8 cellular contexts compared by ENCODE assay signal in the genomic region with DNA sequence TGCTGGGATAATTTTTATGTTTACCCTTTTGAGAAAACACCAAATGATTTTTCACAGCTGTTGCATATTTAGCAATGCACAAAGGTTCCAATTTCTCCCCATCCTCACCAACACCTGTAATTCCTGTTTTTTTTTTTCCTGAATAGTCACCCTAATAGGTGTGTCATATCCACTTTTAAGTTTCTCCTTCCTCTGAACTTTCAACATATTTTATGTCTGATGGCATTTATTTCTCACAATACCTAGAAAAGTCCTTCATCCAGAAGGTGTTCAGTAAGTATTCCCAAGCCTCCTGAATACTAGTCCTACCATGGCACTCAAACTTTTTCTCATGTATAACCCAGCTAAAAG. TPM values are rescaled to one million over a fixed set of nuclear protein-coding genes. Genes with fewer than 3 reads are reported as not detected.
DNase-seq lines count a peak whose midpoint lies in the region; ATAC-seq, FAIRE-seq and TF ChIP-seq lines count a peak whose summit lies in the region.

No MANE protein-coding gene starts in this region.

- no peak for TF ChIP-seq CTCF in keratinocyte (optimal IDR thresholded peaks at IDR 0.05 in 1 of 3, IDR thresholded peaks at IDR 0.05 in 1 of 3, conservative IDR thresholded peaks at IDR 0.05 in 1 of 3; ENCODE audit: extremely low read depth in 1 of 3, insufficient read depth in 2 of 3, low read length in 3 of 3)
- no peak for TF ChIP-seq CTCF in suprapubic skin (IDR thresholded peaks at IDR 0.05)

- H3K9me1 ChIP-seq in keratinocyte (ENCODE audit: control insufficient read depth, extremely low read depth, insufficient read depth, low read length): no peaks in the 10 kb centered on the region

- peaks cover 23% of the 10 kb centered on the region for H4K20me1 ChIP-seq in keratinocyte (ENCODE audit: control insufficient read depth, extremely low read depth, insufficient read depth, low read length)

- H3K9me3 ChIP-seq in keratinocyte (ENCODE audit: control insufficient read depth, low read depth, low read length) (no peaks in the 10 kb centered on the region), suprapubic skin (no peaks in the 10 kb centered on the region)

- H3K36me3 ChIP-seq in keratinocyte (ENCODE audit: control insufficient read depth in 2 of 2, extremely low read depth in 1 of 2, insufficient read depth in 2 of 2, low read length in 2 of 2) (peaks cover 20 to 41% of the 10 kb centered on the region in 2 experiments), suprapubic skin (peaks cover 44% of the 10 kb centered on the region)

- peaks cover 55% of the 10 kb centered on the region for H3K79me2 ChIP-seq in keratinocyte (ENCODE audit: control insufficient read depth, insufficient read depth, low read length)

- H3K9me3 Mint-ChIP-seq in activated CD4-positive, alpha-beta T cell treated with anti-CD3 and anti-CD28 coated beads for 36 hours (ENCODE audit: low read depth): no peaks in the 10 kb centered on the region
- H3K9me3 Mint-ChIP-seq in activated naive CD8-positive, alpha-beta T cell treated with anti-CD3 and anti-CD28 coated beads, Interleukin-2, amount 10 ng/mL, durations not matched to agents 7 days and 5 days: no peaks in the 10 kb centered on the region

- peaks cover 45% of the 10 kb centered on the region for H3K4me1 Mint-ChIP-seq in activated CD4-positive, alpha-beta T cell treated with anti-CD3 and anti-CD28 coated beads for 36 hours
- H3K4me1 Mint-ChIP-seq in activated naive CD8-positive, alpha-beta T cell treated with anti-CD3 and anti-CD28 coated beads, Interleukin-2, amount 10 ng/mL, durations not matched to agents 7 days and 5 days: peaks cover 22% of the 10 kb centered on the region

- no peak overlapping the region for H2AFZ ChIP-seq in keratinocyte (ENCODE audit: control insufficient read depth, low read length)

- peak overlapping the region; percentile 73 to 96 (median 93) for H3K4me3 ChIP-seq in keratinocyte (ENCODE audit: control insufficient read depth in 2 of 3, extremely low read depth in 1 of 3, insufficient read depth in 2 of 3, low read depth in 1 of 3, low read length in 3 of 3)
- peak overlapping the region; percentile 64 for H3K4me3 ChIP-seq in suprapubic skin

- no peak for DNase-seq in activated CD4-positive, alpha-beta T cell treated with anti-CD3 and anti-CD28 coated beads for 36 hours
- DNase-seq in activated CD4-positive, alpha-beta T cell treated with anti-CD3 and anti-CD28 coated beads for 48 hours: no peak
- DNase-seq in activated naive CD8-positive, alpha-beta T cell treated with anti-CD3 and anti-CD28 coated beads, Interleukin-2, amount 10 ng/mL, durations not matched to agents 7 days and 5 days: no peak
- DNase-seq in keratinocyte (ENCODE audit: low read depth, low spot score) (no peak), suprapubic skin (ENCODE audit: low spot score in 2 of 2) (no peak), NOMO-1 treated with dmso at 0.1 percent for 144 hours (lab: John Stamatoyannopoulos, UW; ENCODE audit: unreplicated experiment) (no peak), COLO668 (lab: John Stamatoyannopoulos, UW; ENCODE audit: unreplicated experiment) (no peak)

- H3K27me3 Mint-ChIP-seq in activated CD4-positive, alpha-beta T cell treated with anti-CD3 and anti-CD28 coated beads for 36 hours: no peaks in the 10 kb centered on the region
- no peaks in the 10 kb centered on the region for H3K27me3 Mint-ChIP-seq in activated naive CD8-positive, alpha-beta T cell treated with anti-CD3 and anti-CD28 coated beads, Interleukin-2, amount 10 ng/mL, durations not matched to agents 7 days and 5 days

- H3K27me3 ChIP-seq in keratinocyte (ENCODE audit: control insufficient read depth, extremely low read depth, insufficient read depth, low read length): no peaks in the 10 kb centered on the region
- H3K27me3 ChIP-seq in suprapubic skin: no peaks in the 10 kb centered on the region

- H3K27ac Mint-ChIP-seq in activated CD4-positive, alpha-beta T cell treated with anti-CD3 and anti-CD28 coated beads for 36 hours: peak overlapping the region; percentile 99
- peak overlapping the region; percentile 99 for H3K27ac Mint-ChIP-seq in activated naive CD8-positive, alpha-beta T cell treated with anti-CD3 and anti-CD28 coated beads, Interleukin-2, amount 10 ng/mL, durations not matched to agents 7 days and 5 days

- TF ChIP-seq EP300 in suprapubic skin (IDR thresholded peaks at IDR 0.05): no peak

- peak overlapping the region; percentile 100 for H3K4me3 Mint-ChIP-seq in activated CD4-positive, alpha-beta T cell treated with anti-CD3 and anti-CD28 coated beads for 36 hours
- peak overlapping the region; percentile 100 for H3K4me3 Mint-ChIP-seq in activated naive CD8-positive, alpha-beta T cell treated with anti-CD3 and anti-CD28 coated beads, Interleukin-2, amount 10 ng/mL, durations not matched to agents 7 days and 5 days

- dilution Hi-C loops in keratinocyte (cut with MboI; ENCODE audit: extremely low pct_ligation_motif_present, low sequenced_read_pairs): no loop called here

- FAIRE-seq in keratinocyte (lab: Jason Lieb, UNC): no peak

- peaks cover 15% of the 10 kb centered on the region for H3K4me1 ChIP-seq in keratinocyte (ENCODE audit: control insufficient read depth, extremely low read depth, insufficient read depth, low read length)
- H3K4me1 ChIP-seq in suprapubic skin: peaks cover 35% of the 10 kb centered on the region

- H3K4me2 ChIP-seq in keratinocyte (ENCODE audit: control insufficient read depth, extremely low read depth, insufficient read depth, low read depth, low read length): peak overlapping the region; percentile 96

- intact Hi-C loops in activated CD4-positive, alpha-beta T cell treated with anti-CD3 and anti-CD28 coated beads for 36 hours (cut with DNase I, micrococcal nuclease): loop anchor here in 1 of 2 experiments (5.0 kb wide), 2 partner anchors 252 to 852 kb away; no protein-coding TSS in a partner anchor

- CTCF ChIA-PET in activated CD4-positive, alpha-beta T cell treated with anti-CD3 and anti-CD28 coated beads for 36 hours (lab: Charles Lee): interaction anchor here (0.6 to 8.5 kb wide), 3 partner anchors 9 to 441 kb away, joined by 3 to 56 read pairs (median 3); a partner anchor contains a TSS

- TF ChIP-seq POLR2A in suprapubic skin (IDR thresholded peaks at IDR 0.05): no peak

- H3K9ac ChIP-seq in keratinocyte (ENCODE audit: control insufficient read depth, extremely low read depth, insufficient read depth, low read length): peak overlapping the region; percentile 90

- POLR2A ChIA-PET in activated CD4-positive, alpha-beta T cell treated with anti-CD3 and anti-CD28 coated beads for 36 hours (lab: Charles Lee): interaction anchor here (0.6 to 3.4 kb wide), 7 partner anchors 8 to 1284 kb away, joined by 3 to 34 read pairs (median 6); a partner anchor contains a TSS
- POLR2A ChIA-PET in activated naive CD8-positive, alpha-beta T cell treated with anti-CD3 and anti-CD28 coated beads, Interleukin-2, amount 10 ng/mL, durations not matched to agents 7 days and 5 days (lab: Charles Lee): interaction anchor here (0.6 to 4.5 kb wide), 4 partner anchors 8 to 111 kb away, joined by 3 to 51 read pairs (median 20); a partner anchor contains a TSS

- ATAC-seq in activated CD4-positive, alpha-beta T cell treated with anti-CD3 and anti-CD28 coated beads for 36 hours: no peak
- ATAC-seq in activated naive CD8-positive, alpha-beta T cell treated with anti-CD3 and anti-CD28 coated beads, Interleukin-2, amount 10 ng/mL, durations not matched to agents 7 days and 5 days (ENCODE audit: low read depth): no peak
- no peak for ATAC-seq in GM18909 (IDR thresholded peaks at IDR 0.05; ENCODE audit: poor library complexity, unreplicated experiment)

- peaks cover 58% of the 10 kb centered on the region for H3K36me3 Mint-ChIP-seq in activated CD4-positive, alpha-beta T cell treated with anti-CD3 and anti-CD28 coated beads for 36 hours (ENCODE audit: low read depth)
- H3K36me3 Mint-ChIP-seq in activated naive CD8-positive, alpha-beta T cell treated with anti-CD3 and anti-CD28 coated beads, Interleukin-2, amount 10 ng/mL, durations not matched to agents 7 days and 5 days: peaks cover 25% of the 10 kb centered on the region

- peak overlapping the region; percentile 87 for H3K27ac ChIP-seq in keratinocyte (ENCODE audit: control insufficient read depth, insufficient read depth, low read length)
- H3K27ac ChIP-seq in suprapubic skin: peak overlapping the region; percentile 89

RNA-seq across cellular contexts. Expression of a gene that starts 1.5 kb away (rescaled TPM):
- 1,000 to 10,000 TPM; 1,807 to 1,945 TPM for total RNA-seq in activated CD4-positive, alpha-beta T cell treated with anti-CD3 and anti-CD28 coated beads for 36 hours
- 1,000 to 10,000 TPM; 1,017 to 1,034 TPM for total RNA-seq in activated naive CD8-positive, alpha-beta T cell treated with anti-CD3 and anti-CD28 coated beads, Interleukin-2, amount 10 ng/mL, durations not matched to agents 7 days and 5 days
- polyA plus RNA-seq in keratinocyte: 787 to 1,581 TPM (median 1,426 TPM) in 3 replicates
- 1,422 TPM for polyA plus RNA-seq in keratinocyte (2011; ENCODE audit: low read depth)
- polyA plus RNA-seq in keratinocyte (2011; cell fraction: cytosol; rRNA removed): 1,729 and 2,267 TPM in 2 replicates
- 326 and 477 TPM in 2 replicates for polyA plus RNA-seq in keratinocyte (2011; cell fraction: nucleus; rRNA removed)
- polyA plus RNA-seq in keratinocyte (2012; ENCODE audit: low replicate concordance): 1,573 and 1,783 TPM in 2 replicates
- 324 to 419 TPM (median 389 TPM) in 3 replicates for polyA minus RNA-seq in keratinocyte
- polyA minus RNA-seq in keratinocyte (2011; cell fraction: cytosol; rRNA and poly(A)+ RNA removed): 430 TPM
- 131 and 143 TPM in 2 replicates for polyA minus RNA-seq in keratinocyte (2011; cell fraction: nucleus; rRNA and poly(A)+ RNA removed)
- 1,000 to 10,000 TPM in 2 of 4 donors, 100 to 1,000 TPM in 2; 775 to 1,097 (median 922) TPM for total RNA-seq in suprapubic skin

RNA-seq across cellular contexts. Expression of a gene that starts 8.1 kb away (rescaled TPM):
- 10 to 100 TPM; 25.1 to 26.0 TPM for total RNA-seq in activated CD4-positive, alpha-beta T cell treated with anti-CD3 and anti-CD28 coated beads for 36 hours
- 10 to 100 TPM; 35.0 to 35.3 TPM for total RNA-seq in activated naive CD8-positive, alpha-beta T cell treated with anti-CD3 and anti-CD28 coated beads, Interleukin-2, amount 10 ng/mL, durations not matched to agents 7 days and 5 days
- polyA plus RNA-seq in keratinocyte: 10.4 to 19.7 TPM (median 13.8 TPM) in 3 replicates
- polyA plus RNA-seq in keratinocyte (2011; ENCODE audit: low read depth): 12.5 TPM
- polyA plus RNA-seq in keratinocyte (2011; cell fraction: cytosol; rRNA removed): 5.5 and 11.1 TPM in 2 replicates
- 19.6 and 27.3 TPM in 2 replicates for polyA plus RNA-seq in keratinocyte (2011; cell fraction: nucleus; rRNA removed)
- polyA plus RNA-seq in keratinocyte (2012; ENCODE audit: low replicate concordance): 10.9 and 13.4 TPM in 2 replicates
- 3.5 to 25.9 TPM (median 12.5 TPM) in 3 replicates for polyA minus RNA-seq in keratinocyte
- polyA minus RNA-seq in keratinocyte (2011; cell fraction: cytosol; rRNA and poly(A)+ RNA removed): 17.5 TPM
- polyA minus RNA-seq in keratinocyte (2011; cell fraction: nucleus; rRNA and poly(A)+ RNA removed): 28.3 and 40.4 TPM in 2 replicates
- 10 to 100 TPM; 27.3 to 47.8 (median 29.2) TPM for total RNA-seq in suprapubic skin

RNA-seq across cellular contexts. Expression of a gene that starts 39.4 kb away (rescaled TPM):
- 10 to 100 TPM; 18.1 to 20.0 TPM for total RNA-seq in activated CD4-positive, alpha-beta T cell treated with anti-CD3 and anti-CD28 coated beads for 36 hours
- 10 to 100 TPM; 21.5 TPM for total RNA-seq in activated naive CD8-positive, alpha-beta T cell treated with anti-CD3 and anti-CD28 coated beads, Interleukin-2, amount 10 ng/mL, durations not matched to agents 7 days and 5 days
- 1.6 to 3.6 TPM (median 2.6 TPM) in 3 replicates for polyA plus RNA-seq in keratinocyte
- polyA plus RNA-seq in keratinocyte (2011; ENCODE audit: low read depth): 9.9 TPM
- polyA plus RNA-seq in keratinocyte (2011; cell fraction: cytosol; rRNA removed): 1.1 and 1.9 TPM in 2 replicates
- 5.9 and 6.6 TPM in 2 replicates for polyA plus RNA-seq in keratinocyte (2011; cell fraction: nucleus; rRNA removed)
- polyA plus RNA-seq in keratinocyte (2012; ENCODE audit: low replicate concordance): 3.5 and 3.6 TPM in 2 replicates
- polyA minus RNA-seq in keratinocyte: 5.1 to 10.3 TPM (median 5.2 TPM) in 3 replicates
- polyA minus RNA-seq in keratinocyte (2011; cell fraction: cytosol; rRNA and poly(A)+ RNA removed): 3.1 TPM
- polyA minus RNA-seq in keratinocyte (2011; cell fraction: nucleus; rRNA and poly(A)+ RNA removed): 7.5 and 10.9 TPM in 2 replicates
- total RNA-seq in suprapubic skin: 1 to 10 TPM; 8.5 to 9.2 (median 8.9) TPM
